ENCODE assay signal across 1 cellular context in the genomic region with DNA sequence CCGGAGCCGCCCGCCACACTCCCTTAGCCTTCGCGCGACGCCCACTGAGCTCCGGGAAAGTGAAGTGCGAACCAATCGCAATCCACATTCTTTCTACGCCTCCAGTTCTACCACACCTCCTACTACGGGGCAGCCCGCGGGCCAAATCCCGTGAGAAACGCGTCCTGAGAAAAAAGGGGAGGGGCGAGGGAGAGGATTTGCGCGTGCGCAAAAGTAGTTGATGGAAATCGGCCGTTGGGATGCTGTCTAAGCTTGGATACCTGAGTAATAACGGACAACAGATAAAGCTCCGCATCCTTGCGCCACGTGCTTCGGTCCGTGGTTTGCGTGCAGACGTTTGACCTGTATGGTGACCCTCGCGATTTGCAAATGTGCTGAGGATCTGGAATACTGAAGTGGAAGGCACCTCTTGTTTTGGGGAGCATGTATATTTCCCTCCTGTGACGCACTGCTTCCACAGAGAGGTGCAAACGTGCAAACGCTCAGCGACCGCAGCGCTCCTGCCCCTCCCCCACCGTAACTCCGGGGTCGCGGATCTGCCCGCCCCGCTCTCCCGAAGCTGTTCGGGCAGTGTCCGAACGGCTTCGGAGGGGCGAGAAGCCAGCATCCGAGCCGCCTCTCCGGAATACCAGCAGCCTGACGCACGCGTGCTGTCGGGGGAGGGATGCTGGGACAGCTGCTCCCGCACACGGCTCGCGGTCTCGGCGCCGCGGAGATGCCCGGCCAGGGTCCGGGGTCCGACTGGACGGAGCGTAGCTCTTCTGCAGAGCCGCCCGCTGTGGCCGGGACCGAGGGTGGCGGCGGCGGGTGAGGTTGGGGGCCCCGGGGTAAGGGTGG.
TF ChIP-seq lines count a peak whose summit lies in the region.

A gene with protein sequence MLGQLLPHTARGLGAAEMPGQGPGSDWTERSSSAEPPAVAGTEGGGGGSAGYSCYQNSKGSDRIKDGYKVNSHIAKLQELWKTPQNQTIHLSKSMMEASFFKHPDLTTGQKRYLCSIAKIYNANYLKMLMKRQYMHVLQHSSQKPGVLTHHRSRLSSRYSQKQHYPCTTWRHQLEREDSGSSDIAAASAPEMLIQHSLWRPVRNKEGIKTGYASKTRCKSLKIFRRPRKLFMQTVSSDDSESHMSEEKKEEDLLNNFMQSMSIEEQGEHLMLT (plus strand): TSS at position 634 of the 837 bp plus-strand sequence. CDS start 31 bp downstream, at position 665.
A gene (minus strand): TSS at position 46 of the 837 bp plus-strand sequence. CDS start 54 bp downstream, outside the sequence.

TF ChIP-seq in WTC11, 78 proteins besides CTCF, POLR2A, EP300 and RAD21 (continued from another document and continues in another):
- TF ChIP-seq KAT7 (CRISPR knock-in tag; IDR thresholded peaks at IDR 0.05; ENCODE audit: borderline replicate concordance) (peak; percentile 64; the same call in 1 of the 2 replicates), ZNF232 (CRISPR knock-in tag; IDR thresholded peaks at IDR 0.05) (0 out of 2 replicates have a peak, but pooled peaks have one; percentile 10), NFYB (CRISPR knock-in tag; conservative IDR thresholded peaks at IDR 0.05; ENCODE audit: low read depth) (peak; percentile 21; the same call in 1 of the 2 replicates), GRHL2 (CRISPR knock-in tag; IDR thresholded peaks at IDR 0.05; ENCODE audit: insufficient replicate concordance, severe bottlenecking) (no peak), HMGA2 (CRISPR knock-in tag; IDR thresholded peaks at IDR 0.05) (no peak), ZNF219 (CRISPR knock-in tag; IDR thresholded peaks at IDR 0.05; ENCODE audit: borderline replicate concordance) (no peak), SP1 (CRISPR knock-in tag; conservative IDR thresholded peaks at IDR 0.05) (peak; percentile 97), NFE2L1 (CRISPR knock-in tag; IDR thresholded peaks at IDR 0.05) (peak; percentile 44; the same call in 1 of the 2 replicates), TEAD4 (CRISPR knock-in tag; IDR thresholded peaks at IDR 0.05) (no peak), GABPB1 (CRISPR knock-in tag; IDR thresholded peaks at IDR 0.05) (peak; percentile 49; the same call in 1 of the 2 replicates), ZNF396 (CRISPR knock-in tag; IDR thresholded peaks at IDR 0.05; ENCODE audit: borderline replicate concordance) (no peak), FOXJ3 (CRISPR knock-in tag; IDR thresholded peaks at IDR 0.05; ENCODE audit: borderline replicate concordance) (no peak)
- TF ChIP-seq, protein P1, sequence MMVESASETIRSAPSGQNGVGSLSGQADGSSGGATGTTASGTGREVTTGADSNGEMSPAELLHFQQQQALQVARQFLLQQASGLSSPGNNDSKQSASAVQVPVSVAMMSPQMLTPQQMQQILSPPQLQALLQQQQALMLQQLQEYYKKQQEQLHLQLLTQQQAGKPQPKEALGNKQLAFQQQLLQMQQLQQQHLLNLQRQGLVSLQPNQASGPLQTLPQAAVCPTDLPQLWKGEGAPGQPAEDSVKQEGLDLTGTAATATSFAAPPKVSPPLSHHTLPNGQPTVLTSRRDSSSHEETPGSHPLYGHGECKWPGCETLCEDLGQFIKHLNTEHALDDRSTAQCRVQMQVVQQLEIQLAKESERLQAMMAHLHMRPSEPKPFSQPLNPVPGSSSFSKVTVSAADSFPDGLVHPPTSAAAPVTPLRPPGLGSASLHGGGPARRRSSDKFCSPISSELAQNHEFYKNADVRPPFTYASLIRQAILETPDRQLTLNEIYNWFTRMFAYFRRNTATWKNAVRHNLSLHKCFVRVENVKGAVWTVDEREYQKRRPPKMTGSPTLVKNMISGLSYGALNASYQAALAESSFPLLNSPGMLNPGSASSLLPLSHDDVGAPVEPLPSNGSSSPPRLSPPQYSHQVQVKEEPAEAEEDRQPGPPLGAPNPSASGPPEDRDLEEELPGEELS (CRISPR knock-in tag; IDR thresholded peaks at IDR 0.05) = no peak; the same call in 1 of the 2 replicates
- TF ChIP-seq, protein P2, sequence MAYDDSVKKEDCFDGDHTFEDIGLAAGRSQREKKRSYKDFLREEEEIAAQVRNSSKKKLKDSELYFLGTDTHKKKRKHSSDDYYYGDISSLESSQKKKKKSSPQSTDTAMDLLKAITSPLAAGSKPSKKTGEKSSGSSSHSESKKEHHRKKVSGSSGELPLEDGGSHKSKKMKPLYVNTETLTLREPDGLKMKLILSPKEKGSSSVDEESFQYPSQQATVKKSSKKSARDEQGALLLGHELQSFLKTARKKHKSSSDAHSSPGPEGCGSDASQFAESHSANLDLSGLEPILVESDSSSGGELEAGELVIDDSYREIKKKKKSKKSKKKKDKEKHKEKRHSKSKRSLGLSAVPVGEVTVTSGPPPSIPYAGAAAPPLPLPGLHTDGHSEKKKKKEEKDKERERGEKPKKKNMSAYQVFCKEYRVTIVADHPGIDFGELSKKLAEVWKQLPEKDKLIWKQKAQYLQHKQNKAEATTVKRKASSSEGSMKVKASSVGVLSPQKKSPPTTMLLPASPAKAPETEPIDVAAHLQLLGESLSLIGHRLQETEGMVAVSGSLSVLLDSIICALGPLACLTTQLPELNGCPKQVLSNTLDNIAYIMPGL (CRISPR knock-in tag; IDR thresholded peaks at IDR 0.05) = peak; percentile 13; the same call in 1 of the 2 replicates
- TF ChIP-seq, protein P3, sequence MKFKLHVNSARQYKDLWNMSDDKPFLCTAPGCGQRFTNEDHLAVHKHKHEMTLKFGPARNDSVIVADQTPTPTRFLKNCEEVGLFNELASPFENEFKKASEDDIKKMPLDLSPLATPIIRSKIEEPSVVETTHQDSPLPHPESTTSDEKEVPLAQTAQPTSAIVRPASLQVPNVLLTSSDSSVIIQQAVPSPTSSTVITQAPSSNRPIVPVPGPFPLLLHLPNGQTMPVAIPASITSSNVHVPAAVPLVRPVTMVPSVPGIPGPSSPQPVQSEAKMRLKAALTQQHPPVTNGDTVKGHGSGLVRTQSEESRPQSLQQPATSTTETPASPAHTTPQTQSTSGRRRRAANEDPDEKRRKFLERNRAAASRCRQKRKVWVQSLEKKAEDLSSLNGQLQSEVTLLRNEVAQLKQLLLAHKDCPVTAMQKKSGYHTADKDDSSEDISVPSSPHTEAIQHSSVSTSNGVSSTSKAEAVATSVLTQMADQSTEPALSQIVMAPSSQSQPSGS (CRISPR knock-in tag; IDR thresholded peaks at IDR 0.05; ENCODE audit: borderline replicate concordance, low read depth) = no peak
- TF ChIP-seq, protein P4, sequence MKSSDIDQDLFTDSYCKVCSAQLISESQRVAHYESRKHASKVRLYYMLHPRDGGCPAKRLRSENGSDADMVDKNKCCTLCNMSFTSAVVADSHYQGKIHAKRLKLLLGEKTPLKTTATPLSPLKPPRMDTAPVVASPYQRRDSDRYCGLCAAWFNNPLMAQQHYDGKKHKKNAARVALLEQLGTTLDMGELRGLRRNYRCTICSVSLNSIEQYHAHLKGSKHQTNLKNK (CRISPR knock-in tag; IDR thresholded peaks at IDR 0.05) = no peak
- TF ChIP-seq, protein P5, sequence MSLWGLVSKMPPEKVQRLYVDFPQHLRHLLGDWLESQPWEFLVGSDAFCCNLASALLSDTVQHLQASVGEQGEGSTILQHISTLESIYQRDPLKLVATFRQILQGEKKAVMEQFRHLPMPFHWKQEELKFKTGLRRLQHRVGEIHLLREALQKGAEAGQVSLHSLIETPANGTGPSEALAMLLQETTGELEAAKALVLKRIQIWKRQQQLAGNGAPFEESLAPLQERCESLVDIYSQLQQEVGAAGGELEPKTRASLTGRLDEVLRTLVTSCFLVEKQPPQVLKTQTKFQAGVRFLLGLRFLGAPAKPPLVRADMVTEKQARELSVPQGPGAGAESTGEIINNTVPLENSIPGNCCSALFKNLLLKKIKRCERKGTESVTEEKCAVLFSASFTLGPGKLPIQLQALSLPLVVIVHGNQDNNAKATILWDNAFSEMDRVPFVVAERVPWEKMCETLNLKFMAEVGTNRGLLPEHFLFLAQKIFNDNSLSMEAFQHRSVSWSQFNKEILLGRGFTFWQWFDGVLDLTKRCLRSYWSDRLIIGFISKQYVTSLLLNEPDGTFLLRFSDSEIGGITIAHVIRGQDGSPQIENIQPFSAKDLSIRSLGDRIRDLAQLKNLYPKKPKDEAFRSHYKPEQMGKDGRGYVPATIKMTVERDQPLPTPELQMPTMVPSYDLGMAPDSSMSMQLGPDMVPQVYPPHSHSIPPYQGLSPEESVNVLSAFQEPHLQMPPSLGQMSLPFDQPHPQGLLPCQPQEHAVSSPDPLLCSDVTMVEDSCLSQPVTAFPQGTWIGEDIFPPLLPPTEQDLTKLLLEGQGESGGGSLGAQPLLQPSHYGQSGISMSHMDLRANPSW (CRISPR knock-in tag; conservative IDR thresholded peaks at IDR 0.05; ENCODE audit: low read depth) = no peak
- TF ChIP-seq, protein P6, sequence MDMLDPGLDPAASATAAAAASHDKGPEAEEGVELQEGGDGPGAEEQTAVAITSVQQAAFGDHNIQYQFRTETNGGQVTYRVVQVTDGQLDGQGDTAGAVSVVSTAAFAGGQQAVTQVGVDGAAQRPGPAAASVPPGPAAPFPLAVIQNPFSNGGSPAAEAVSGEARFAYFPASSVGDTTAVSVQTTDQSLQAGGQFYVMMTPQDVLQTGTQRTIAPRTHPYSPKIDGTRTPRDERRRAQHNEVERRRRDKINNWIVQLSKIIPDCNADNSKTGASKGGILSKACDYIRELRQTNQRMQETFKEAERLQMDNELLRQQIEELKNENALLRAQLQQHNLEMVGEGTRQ (CRISPR knock-in tag; IDR thresholded peaks at IDR 0.05) = peak; percentile 69
- TF ChIP-seq, protein P7, sequence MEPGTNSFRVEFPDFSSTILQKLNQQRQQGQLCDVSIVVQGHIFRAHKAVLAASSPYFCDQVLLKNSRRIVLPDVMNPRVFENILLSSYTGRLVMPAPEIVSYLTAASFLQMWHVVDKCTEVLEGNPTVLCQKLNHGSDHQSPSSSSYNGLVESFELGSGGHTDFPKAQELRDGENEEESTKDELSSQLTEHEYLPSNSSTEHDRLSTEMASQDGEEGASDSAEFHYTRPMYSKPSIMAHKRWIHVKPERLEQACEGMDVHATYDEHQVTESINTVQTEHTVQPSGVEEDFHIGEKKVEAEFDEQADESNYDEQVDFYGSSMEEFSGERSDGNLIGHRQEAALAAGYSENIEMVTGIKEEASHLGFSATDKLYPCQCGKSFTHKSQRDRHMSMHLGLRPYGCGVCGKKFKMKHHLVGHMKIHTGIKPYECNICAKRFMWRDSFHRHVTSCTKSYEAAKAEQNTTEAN (CRISPR knock-in tag; IDR thresholded peaks at IDR 0.05) = peak; percentile 81; the same call in 1 of the 2 replicates
- TF ChIP-seq, protein P8, sequence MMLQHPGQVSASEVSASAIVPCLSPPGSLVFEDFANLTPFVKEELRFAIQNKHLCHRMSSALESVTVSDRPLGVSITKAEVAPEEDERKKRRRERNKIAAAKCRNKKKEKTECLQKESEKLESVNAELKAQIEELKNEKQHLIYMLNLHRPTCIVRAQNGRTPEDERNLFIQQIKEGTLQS (CRISPR knock-in tag; conservative IDR thresholded peaks at IDR 0.05) = no peak
- TF ChIP-seq, protein P9, sequence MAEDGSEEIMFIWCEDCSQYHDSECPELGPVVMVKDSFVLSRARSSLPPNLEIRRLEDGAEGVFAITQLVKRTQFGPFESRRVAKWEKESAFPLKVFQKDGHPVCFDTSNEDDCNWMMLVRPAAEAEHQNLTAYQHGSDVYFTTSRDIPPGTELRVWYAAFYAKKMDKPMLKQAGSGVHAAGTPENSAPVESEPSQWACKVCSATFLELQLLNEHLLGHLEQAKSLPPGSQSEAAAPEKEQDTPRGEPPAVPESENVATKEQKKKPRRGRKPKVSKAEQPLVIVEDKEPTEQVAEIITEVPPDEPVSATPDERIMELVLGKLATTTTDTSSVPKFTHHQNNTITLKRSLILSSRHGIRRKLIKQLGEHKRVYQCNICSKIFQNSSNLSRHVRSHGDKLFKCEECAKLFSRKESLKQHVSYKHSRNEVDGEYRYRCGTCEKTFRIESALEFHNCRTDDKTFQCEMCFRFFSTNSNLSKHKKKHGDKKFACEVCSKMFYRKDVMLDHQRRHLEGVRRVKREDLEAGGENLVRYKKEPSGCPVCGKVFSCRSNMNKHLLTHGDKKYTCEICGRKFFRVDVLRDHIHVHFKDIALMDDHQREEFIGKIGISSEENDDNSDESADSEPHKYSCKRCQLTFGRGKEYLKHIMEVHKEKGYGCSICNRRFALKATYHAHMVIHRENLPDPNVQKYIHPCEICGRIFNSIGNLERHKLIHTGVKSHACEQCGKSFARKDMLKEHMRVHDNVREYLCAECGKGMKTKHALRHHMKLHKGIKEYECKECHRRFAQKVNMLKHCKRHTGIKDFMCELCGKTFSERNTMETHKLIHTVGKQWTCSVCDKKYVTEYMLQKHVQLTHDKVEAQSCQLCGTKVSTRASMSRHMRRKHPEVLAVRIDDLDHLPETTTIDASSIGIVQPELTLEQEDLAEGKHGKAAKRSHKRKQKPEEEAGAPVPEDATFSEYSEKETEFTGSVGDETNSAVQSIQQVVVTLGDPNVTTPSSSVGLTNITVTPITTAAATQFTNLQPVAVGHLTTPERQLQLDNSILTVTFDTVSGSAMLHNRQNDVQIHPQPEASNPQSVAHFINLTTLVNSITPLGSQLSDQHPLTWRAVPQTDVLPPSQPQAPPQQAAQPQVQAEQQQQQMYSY (CRISPR knock-in tag; IDR thresholded peaks at IDR 0.05) = no peak
- TF ChIP-seq, protein P10, sequence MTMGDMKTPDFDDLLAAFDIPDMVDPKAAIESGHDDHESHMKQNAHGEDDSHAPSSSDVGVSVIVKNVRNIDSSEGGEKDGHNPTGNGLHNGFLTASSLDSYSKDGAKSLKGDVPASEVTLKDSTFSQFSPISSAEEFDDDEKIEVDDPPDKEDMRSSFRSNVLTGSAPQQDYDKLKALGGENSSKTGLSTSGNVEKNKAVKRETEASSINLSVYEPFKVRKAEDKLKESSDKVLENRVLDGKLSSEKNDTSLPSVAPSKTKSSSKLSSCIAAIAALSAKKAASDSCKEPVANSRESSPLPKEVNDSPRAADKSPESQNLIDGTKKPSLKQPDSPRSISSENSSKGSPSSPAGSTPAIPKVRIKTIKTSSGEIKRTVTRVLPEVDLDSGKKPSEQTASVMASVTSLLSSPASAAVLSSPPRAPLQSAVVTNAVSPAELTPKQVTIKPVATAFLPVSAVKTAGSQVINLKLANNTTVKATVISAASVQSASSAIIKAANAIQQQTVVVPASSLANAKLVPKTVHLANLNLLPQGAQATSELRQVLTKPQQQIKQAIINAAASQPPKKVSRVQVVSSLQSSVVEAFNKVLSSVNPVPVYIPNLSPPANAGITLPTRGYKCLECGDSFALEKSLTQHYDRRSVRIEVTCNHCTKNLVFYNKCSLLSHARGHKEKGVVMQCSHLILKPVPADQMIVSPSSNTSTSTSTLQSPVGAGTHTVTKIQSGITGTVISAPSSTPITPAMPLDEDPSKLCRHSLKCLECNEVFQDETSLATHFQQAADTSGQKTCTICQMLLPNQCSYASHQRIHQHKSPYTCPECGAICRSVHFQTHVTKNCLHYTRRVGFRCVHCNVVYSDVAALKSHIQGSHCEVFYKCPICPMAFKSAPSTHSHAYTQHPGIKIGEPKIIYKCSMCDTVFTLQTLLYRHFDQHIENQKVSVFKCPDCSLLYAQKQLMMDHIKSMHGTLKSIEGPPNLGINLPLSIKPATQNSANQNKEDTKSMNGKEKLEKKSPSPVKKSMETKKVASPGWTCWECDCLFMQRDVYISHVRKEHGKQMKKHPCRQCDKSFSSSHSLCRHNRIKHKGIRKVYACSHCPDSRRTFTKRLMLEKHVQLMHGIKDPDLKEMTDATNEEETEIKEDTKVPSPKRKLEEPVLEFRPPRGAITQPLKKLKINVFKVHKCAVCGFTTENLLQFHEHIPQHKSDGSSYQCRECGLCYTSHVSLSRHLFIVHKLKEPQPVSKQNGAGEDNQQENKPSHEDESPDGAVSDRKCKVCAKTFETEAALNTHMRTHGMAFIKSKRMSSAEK (CRISPR knock-in tag; IDR thresholded peaks at IDR 0.05; ENCODE audit: borderline replicate concordance) = no peak
- TF ChIP-seq, protein P11, sequence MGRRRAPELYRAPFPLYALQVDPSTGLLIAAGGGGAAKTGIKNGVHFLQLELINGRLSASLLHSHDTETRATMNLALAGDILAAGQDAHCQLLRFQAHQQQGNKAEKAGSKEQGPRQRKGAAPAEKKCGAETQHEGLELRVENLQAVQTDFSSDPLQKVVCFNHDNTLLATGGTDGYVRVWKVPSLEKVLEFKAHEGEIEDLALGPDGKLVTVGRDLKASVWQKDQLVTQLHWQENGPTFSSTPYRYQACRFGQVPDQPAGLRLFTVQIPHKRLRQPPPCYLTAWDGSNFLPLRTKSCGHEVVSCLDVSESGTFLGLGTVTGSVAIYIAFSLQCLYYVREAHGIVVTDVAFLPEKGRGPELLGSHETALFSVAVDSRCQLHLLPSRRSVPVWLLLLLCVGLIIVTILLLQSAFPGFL (CRISPR knock-in tag; IDR thresholded peaks at IDR 0.05; ENCODE audit: borderline replicate concordance) = no peak
